ENCODE assay signal across 28 cellular contexts in genomic region chr13:90386090-90386489, GRCh38.
"Had no signal": no experiment of that assay in that cellular context is flagged by ENCODE, and none has a peak within 500 bp of the region (broad histone marks: within the 10 kb centered on the region; RNA-seq: fewer than 3 reads in every experiment).

No MANE protein-coding gene starts in this region.

- DNase-seq: activated B cell treated with CpG ODN at 0.5 μM for 24 hours; activated CD4-positive, alpha-beta memory T cell treated with anti-CD3 and anti-CD28 coated beads, Interleukin-2, amount 10 ng/mL, durations not matched to agents 7 days and 5 days; activated CD4-positive, alpha-beta T cell treated with anti-CD3 and anti-CD28 coated beads for 4 hours; activated CD4-positive, alpha-beta T cell treated with anti-CD3 and anti-CD28 coated beads, Interleukin-2, amount 10 ng/mL, durations not matched to agents 24 days and 14 days; activated CD4-positive, alpha-beta T cell treated with anti-CD3 and anti-CD28 coated beads, Interleukin-2, amount 50 U/mL, for 48 hours; activated CD4-positive, CD25-positive, alpha-beta regulatory T cell treated with anti-CD3 and anti-CD28 coated beads, Interleukin-2, amount 50 U/mL, for 72 hours; activated CD8-positive, alpha-beta memory T cell treated with anti-CD3 and anti-CD28 coated beads for 24 hours; activated CD8-positive, alpha-beta memory T cell treated with anti-CD3 and anti-CD28 coated beads, Interleukin-2, amount 10 ng/mL, durations not matched to agents 7 days and 5 days; activated CD8-positive, alpha-beta memory T cell treated with anti-CD3 and anti-CD28 coated beads, Interleukin-2, amount 50 U/mL, for 48 hours; activated CD8-positive, alpha-beta T cell treated with anti-CD3 and anti-CD28 coated beads, Interleukin-2, amount 10 ng/mL, durations not matched to agents 7 days and 5 days; activated effector memory CD4-positive, alpha-beta T cell treated with Interleukin-2 at 50 U/mL for 16 hours; activated gamma-delta T cell; activated naive CD4-positive, alpha-beta T cell treated with anti-CD3 and anti-CD28 coated beads, Interleukin-2, amount 10 ng/mL, durations not matched to agents 7 days and 5 days; activated naive CD4-positive, alpha-beta T cell treated with Interleukin-2 at 50 U/mL for 16 hours; activated naive CD8-positive, alpha-beta T cell treated with anti-CD3 and anti-CD28 coated beads, Interleukin-2, amount 10 ng/mL, durations not matched to agents 7 days and 5 days; activated naive CD8-positive, alpha-beta T cell treated with anti-CD3 and anti-CD28 coated beads, Interleukin-2, amount 50 U/mL, for 24 hours; activated T-cell treated with anti-CD3 and anti-CD28 coated beads, Interleukin-2, amount 50 U/mL, for 24 hours; activated T-cell treated with anti-CD3 and anti-CD28 coated beads, Interleukin-2, amount 50 U/mL, for 48 hours; amygdala; anterior cingulate cortex; caudate nucleus; T-helper 1 cell; T-helper 2 cell; T-helper 9 cell had no signal

- H3K27me3 ChIP-seq: ascending aorta, cardiac muscle cell had no signal

- H3K36me3 ChIP-seq: ascending aorta, cardiac muscle cell had no signal

- H3K4me3 ChIP-seq: ascending aorta, cardiac muscle cell had no signal

- FAIRE-seq: bronchial epithelial cell, TTC549 had no signal

- H3K27ac ChIP-seq: ascending aorta, cardiac muscle cell had no signal

- H3K4me1 ChIP-seq: ascending aorta had no signal
